In genomic region chr12:108832208-108832607, GRCh38 we compare ENCODE assay signal across 10 cellular contexts. TPM values are rescaled to one million over a fixed set of nuclear protein-coding genes. Genes with fewer than 3 reads are reported as not detected.
A peak's percentile ranks its signal among the peaks of the same experiment; 100 is the strongest.
DNase-seq lines count a peak whose midpoint lies in the region; ATAC-seq and TF ChIP-seq lines count a peak whose summit lies in the region.
"Had no signal": no experiment of that assay in that cellular context is flagged by ENCODE, and none has a peak within 500 bp of the region (broad histone marks: within the 10 kb centered on the region; RNA-seq: fewer than 3 reads in every experiment).

No MANE protein-coding gene starts in this region.

- H3K4me3 ChIP-seq in SJCRH30 (no peak overlapping the region), gastroesophageal sphincter (no peak overlapping the region), skeletal muscle satellite cell (ENCODE audit: low read length) (peak overlapping the region; percentile 23)

- H3K27ac ChIP-seq in SJCRH30 (peak overlapping the region; percentile 95), gastroesophageal sphincter (peak overlapping the region; percentile 82 to 89 (median 86))

- no peak for TF ChIP-seq CTCF in Calu3 (IDR thresholded peaks at IDR 0.05; ENCODE audit: unreplicated experiment)
- TF ChIP-seq CTCF in gastroesophageal sphincter (IDR thresholded peaks at IDR 0.05) = no peak

- H3K36me3 ChIP-seq in SJCRH30 = peaks cover 20% of the 10 kb centered on the region
- H3K36me3 ChIP-seq in gastroesophageal sphincter = peaks cover 0 to 31% of the 10 kb centered on the region in 2 donors
- peaks cover 80% of the 10 kb centered on the region for H3K36me3 ChIP-seq in skeletal muscle satellite cell (ENCODE audit: insufficient read depth, low read length)

- H3K9ac ChIP-seq in skeletal muscle satellite cell (ENCODE audit: low read depth, low read length) = peak overlapping the region; percentile 95

- TF ChIP-seq EP300 in gastroesophageal sphincter (IDR thresholded peaks at IDR 0.05) = no peak

- ATAC-seq in gastroesophageal sphincter (no peak), HG03039 (IDR thresholded peaks at IDR 0.05; ENCODE audit: unreplicated experiment) (no peak)
- ATAC-seq in stimulated activated naive B cell treated with anti-CD40 and anti-IgM and Interleukin-4, amounts not matched to agents 10 μg/mL and 1 μg/mL and 100 μg/mL, for 72 hours (replicated peaks) = no peak

- no TSS peak for BruUV-seq in Calu3 (replicated peaks; lab: Mats Ljungman, UMichigan)

- H3K27me3 ChIP-seq in SJCRH30 = no peaks in the 10 kb centered on the region
- no peaks in the 10 kb centered on the region for H3K27me3 ChIP-seq in gastroesophageal sphincter
- H3K27me3 ChIP-seq in skeletal muscle satellite cell (ENCODE audit: control insufficient read depth, insufficient read depth, low read length) = no peaks in the 10 kb centered on the region

- H3K4me2 ChIP-seq in skeletal muscle satellite cell (ENCODE audit: low read length) = peak overlapping the region; percentile 77

- no peaks in the 10 kb centered on the region for H3K9me3 ChIP-seq in SJCRH30 (replicated peaks)
- H3K9me3 ChIP-seq in gastroesophageal sphincter = no peaks in the 10 kb centered on the region
- no peaks in the 10 kb centered on the region for H3K9me3 ChIP-seq in skeletal muscle satellite cell (replicated peaks; ENCODE audit: low read length)

- DNase-seq in Calu3 (no peak), SJCRH30 (no peak), medulla oblongata (ENCODE audit: extremely low spot score) (no peak)
- no peak for DNase-seq in stimulated activated naive B cell treated with anti-CD40 and anti-IgM and Interleukin-4, amounts not matched to agents 10 μg/mL and 1 μg/mL and 100 μg/mL, for 72 hours
- no peak for DNase-seq in stimulated activated CD4-positive, alpha-beta T cell treated with anti-CD3 and anti-CD28 coated beads, Interleukin-4, amount 100 ng/mL, for 4 hours
- DNase-seq: activated CD4-positive, alpha-beta T cell treated with anti-CD3 and anti-CD28 coated beads for 48 hours; KG1 had no signal

- H3K4me1 Mint-ChIP-seq in Calu3 (ENCODE audit: low read depth, unreplicated experiment) = peaks cover 61% of the 10 kb centered on the region
- peaks cover 5 to 18% of the 10 kb centered on the region in 2 donors for H3K4me1 Mint-ChIP-seq in stimulated activated naive B cell treated with anti-CD40 and anti-IgM and Interleukin-4, amounts not matched to agents 10 μg/mL and 1 μg/mL and 100 μg/mL, for 72 hours

- TF ChIP-seq POLR2A in gastroesophageal sphincter (IDR thresholded peaks at IDR 0.05) = no peak

- no peaks in the 10 kb centered on the region for H3K9me3 Mint-ChIP-seq in Calu3 (ENCODE audit: low read depth, unreplicated experiment)
- no peaks in the 10 kb centered on the region for H3K9me3 Mint-ChIP-seq in stimulated activated naive B cell treated with anti-CD40 and anti-IgM and Interleukin-4, amounts not matched to agents 10 μg/mL and 1 μg/mL and 100 μg/mL, for 72 hours

- CTCF ChIA-PET in Calu3 (lab: Charles Lee) = interaction anchor here (0.6 to 1.1 kb wide), 2 partner anchors 177 to 201 kb away, joined by 3 to 6 read pairs; no protein-coding TSS in a partner anchor

- H3K27ac Mint-ChIP-seq in Calu3 (ENCODE audit: unreplicated experiment) = peak overlapping the region; percentile 93
- H3K27ac Mint-ChIP-seq in stimulated activated naive B cell treated with anti-CD40 and anti-IgM and Interleukin-4, amounts not matched to agents 10 μg/mL and 1 μg/mL and 100 μg/mL, for 72 hours = no peak overlapping the region

- H3K4me1 ChIP-seq in SJCRH30 = peaks cover 42% of the 10 kb centered on the region
- H3K4me1 ChIP-seq in gastroesophageal sphincter = peaks cover 10 to 75% (median 38%) of the 10 kb centered on the region in 3 donors
- peaks cover 96% of the 10 kb centered on the region for H3K4me1 ChIP-seq in skeletal muscle satellite cell (ENCODE audit: control insufficient read depth, insufficient read depth, low read length)

- intact Hi-C loops in Calu3 (cut with micrococcal nuclease; ENCODE audit: unreplicated experiment) = loop anchor here (10.0 kb wide), 2 partner anchors 263 to 267 kb away; partner anchors contain the start of genes ALKBH2, ISCU, SART3 and UNG

- 58 to 80% methylated on average over 1 to 3 of the region's 6 CpGs for WGBS in gastroesophageal sphincter (ENCODE audit: low coverage in 1 of 2), 2 donors

- H3K27me3 Mint-ChIP-seq in Calu3 (ENCODE audit: unreplicated experiment) = no peaks in the 10 kb centered on the region
- H3K27me3 Mint-ChIP-seq in stimulated activated naive B cell treated with anti-CD40 and anti-IgM and Interleukin-4, amounts not matched to agents 10 μg/mL and 1 μg/mL and 100 μg/mL, for 72 hours = no peaks in the 10 kb centered on the region

- peaks cover 36% of the 10 kb centered on the region for H3K36me3 Mint-ChIP-seq in Calu3 (ENCODE audit: insufficient read depth, unreplicated experiment)
- H3K36me3 Mint-ChIP-seq in stimulated activated naive B cell treated with anti-CD40 and anti-IgM and Interleukin-4, amounts not matched to agents 10 μg/mL and 1 μg/mL and 100 μg/mL, for 72 hours = peaks cover 34 to 53% of the 10 kb centered on the region in 2 donors

- peak overlapping the region; percentile 60 for H3K4me3 Mint-ChIP-seq in Calu3 (ENCODE audit: low read depth, unreplicated experiment)
- H3K4me3 Mint-ChIP-seq in stimulated activated naive B cell treated with anti-CD40 and anti-IgM and Interleukin-4, amounts not matched to agents 10 μg/mL and 1 μg/mL and 100 μg/mL, for 72 hours = no peak overlapping the region

RNA-seq across cellular contexts. Expression of gene SSH1, which starts 25.2 kb away (rescaled TPM):
- 38.1 and 42.9 TPM in 2 replicates for total RNA-seq in Calu3 (2022)
- 12.1 and 12.3 TPM in 2 replicates for total RNA-seq in SJCRH30 (2014; rRNA removed; shearing (Covaris generic))
- total RNA-seq in gastroesophageal sphincter = 10 to 100 TPM; 16.2 to 35.0 (median 17.2) TPM
- 9.1 and 12.2 TPM in 2 replicates for total RNA-seq in skeletal muscle satellite cell (2012; rRNA removed)

RNA-seq across cellular contexts. Expression of gene DAO, which starts 47.7 kb away (rescaled TPM):
- not detected in 2 replicates for total RNA-seq in Calu3 (2022)
- not detected in 2 replicates for total RNA-seq in SJCRH30 (2014; rRNA removed; shearing (Covaris generic))
- 1 to 10 TPM in 1 of 4 donors, not detected in 3; 2.5 TPM for total RNA-seq in gastroesophageal sphincter
- total RNA-seq in skeletal muscle satellite cell (2012; rRNA removed) = not detected in 2 replicates
